ENCODE assay signal across 1 cellular context in the genomic region with DNA sequence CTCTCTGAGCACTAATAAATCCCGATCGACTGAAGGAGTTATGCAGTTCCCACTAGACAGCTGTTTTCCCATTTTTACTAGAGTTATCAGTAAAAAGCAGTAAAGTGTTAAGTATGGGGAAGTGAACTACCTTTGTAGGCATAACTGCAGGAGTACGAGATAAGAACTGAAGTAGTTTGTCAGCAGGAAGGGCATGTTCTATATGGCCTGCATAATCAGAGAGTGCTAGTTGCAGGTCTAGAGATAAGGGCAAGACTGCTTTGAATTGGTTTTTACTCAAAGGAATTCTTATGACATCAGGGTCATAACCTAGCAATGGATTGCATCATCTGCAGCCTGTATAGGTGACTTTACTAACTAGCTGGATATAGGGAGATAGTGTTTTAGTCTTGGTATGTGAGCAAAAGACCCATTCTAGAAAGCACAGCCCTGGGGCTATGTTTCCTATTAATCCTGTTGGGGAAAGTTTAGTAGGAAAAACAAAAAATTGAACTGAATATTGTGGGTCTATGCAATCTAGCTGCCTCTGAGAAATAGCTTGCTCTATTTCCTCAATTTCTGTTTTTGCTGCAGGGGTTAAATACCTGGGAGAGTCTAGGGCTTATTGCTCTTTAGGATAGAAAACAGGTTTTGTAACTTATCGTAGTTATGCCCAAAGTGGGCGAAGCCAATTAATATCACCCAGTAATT.
TF ChIP-seq lines count a peak whose summit lies in the region.

No MANE protein-coding gene starts in this region.

TF ChIP-seq in K562, 482 proteins besides CTCF, POLR2A, EP300 and RAD21 (continued from another document and continues in another):
- TF ChIP-seq, protein P1, sequence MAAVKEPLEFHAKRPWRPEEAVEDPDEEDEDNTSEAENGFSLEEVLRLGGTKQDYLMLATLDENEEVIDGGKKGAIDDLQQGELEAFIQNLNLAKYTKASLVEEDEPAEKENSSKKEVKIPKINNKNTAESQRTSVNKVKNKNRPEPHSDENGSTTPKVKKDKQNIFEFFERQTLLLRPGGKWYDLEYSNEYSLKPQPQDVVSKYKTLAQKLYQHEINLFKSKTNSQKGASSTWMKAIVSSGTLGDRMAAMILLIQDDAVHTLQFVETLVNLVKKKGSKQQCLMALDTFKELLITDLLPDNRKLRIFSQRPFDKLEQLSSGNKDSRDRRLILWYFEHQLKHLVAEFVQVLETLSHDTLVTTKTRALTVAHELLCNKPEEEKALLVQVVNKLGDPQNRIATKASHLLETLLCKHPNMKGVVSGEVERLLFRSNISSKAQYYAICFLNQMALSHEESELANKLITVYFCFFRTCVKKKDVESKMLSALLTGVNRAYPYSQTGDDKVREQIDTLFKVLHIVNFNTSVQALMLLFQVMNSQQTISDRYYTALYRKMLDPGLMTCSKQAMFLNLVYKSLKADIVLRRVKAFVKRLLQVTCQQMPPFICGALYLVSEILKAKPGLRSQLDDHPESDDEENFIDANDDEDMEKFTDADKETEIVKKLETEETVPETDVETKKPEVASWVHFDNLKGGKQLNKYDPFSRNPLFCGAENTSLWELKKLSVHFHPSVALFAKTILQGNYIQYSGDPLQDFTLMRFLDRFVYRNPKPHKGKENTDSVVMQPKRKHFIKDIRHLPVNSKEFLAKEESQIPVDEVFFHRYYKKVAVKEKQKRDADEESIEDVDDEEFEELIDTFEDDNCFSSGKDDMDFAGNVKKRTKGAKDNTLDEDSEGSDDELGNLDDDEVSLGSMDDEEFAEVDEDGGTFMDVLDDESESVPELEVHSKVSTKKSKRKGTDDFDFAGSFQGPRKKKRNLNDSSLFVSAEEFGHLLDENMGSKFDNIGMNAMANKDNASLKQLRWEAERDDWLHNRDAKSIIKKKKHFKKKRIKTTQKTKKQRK (IDR thresholded peaks at IDR 0.05; ENCODE audit: borderline replicate concordance, low read depth, low read length): no peak
- TF ChIP-seq RHOXF2B (CRISPR knock-in tag; conservative IDR thresholded peaks at IDR 0.05): no peak
- TF ChIP-seq ZNF668 (CRISPR knock-in tag; IDR thresholded peaks at IDR 0.05): no peak
- TF ChIP-seq, protein P2, sequence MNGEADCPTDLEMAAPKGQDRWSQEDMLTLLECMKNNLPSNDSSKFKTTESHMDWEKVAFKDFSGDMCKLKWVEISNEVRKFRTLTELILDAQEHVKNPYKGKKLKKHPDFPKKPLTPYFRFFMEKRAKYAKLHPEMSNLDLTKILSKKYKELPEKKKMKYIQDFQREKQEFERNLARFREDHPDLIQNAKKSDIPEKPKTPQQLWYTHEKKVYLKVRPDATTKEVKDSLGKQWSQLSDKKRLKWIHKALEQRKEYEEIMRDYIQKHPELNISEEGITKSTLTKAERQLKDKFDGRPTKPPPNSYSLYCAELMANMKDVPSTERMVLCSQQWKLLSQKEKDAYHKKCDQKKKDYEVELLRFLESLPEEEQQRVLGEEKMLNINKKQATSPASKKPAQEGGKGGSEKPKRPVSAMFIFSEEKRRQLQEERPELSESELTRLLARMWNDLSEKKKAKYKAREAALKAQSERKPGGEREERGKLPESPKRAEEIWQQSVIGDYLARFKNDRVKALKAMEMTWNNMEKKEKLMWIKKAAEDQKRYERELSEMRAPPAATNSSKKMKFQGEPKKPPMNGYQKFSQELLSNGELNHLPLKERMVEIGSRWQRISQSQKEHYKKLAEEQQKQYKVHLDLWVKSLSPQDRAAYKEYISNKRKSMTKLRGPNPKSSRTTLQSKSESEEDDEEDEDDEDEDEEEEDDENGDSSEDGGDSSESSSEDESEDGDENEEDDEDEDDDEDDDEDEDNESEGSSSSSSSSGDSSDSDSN (IDR thresholded peaks at IDR 0.05; ENCODE audit: borderline replicate concordance in 1 of 2, low read depth in 2 of 2, low read length in 2 of 2): no peak
- TF ChIP-seq ZNF561 (CRISPR knock-in tag; conservative IDR thresholded peaks at IDR 0.05): no peak
- peak; percentile 92 for TF ChIP-seq MTA1 (IDR thresholded peaks at IDR 0.05; ENCODE audit: borderline replicate concordance)
- TF ChIP-seq, protein P3, sequence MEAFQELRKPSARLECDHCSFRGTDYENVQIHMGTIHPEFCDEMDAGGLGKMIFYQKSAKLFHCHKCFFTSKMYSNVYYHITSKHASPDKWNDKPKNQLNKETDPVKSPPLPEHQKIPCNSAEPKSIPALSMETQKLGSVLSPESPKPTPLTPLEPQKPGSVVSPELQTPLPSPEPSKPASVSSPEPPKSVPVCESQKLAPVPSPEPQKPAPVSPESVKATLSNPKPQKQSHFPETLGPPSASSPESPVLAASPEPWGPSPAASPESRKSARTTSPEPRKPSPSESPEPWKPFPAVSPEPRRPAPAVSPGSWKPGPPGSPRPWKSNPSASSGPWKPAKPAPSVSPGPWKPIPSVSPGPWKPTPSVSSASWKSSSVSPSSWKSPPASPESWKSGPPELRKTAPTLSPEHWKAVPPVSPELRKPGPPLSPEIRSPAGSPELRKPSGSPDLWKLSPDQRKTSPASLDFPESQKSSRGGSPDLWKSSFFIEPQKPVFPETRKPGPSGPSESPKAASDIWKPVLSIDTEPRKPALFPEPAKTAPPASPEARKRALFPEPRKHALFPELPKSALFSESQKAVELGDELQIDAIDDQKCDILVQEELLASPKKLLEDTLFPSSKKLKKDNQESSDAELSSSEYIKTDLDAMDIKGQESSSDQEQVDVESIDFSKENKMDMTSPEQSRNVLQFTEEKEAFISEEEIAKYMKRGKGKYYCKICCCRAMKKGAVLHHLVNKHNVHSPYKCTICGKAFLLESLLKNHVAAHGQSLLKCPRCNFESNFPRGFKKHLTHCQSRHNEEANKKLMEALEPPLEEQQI (IDR thresholded peaks at IDR 0.05): peak; percentile 96
- no peak for TF ChIP-seq SNRNP70 (optimal IDR thresholded peaks at IDR 0.05; ENCODE audit: low read depth, low read length)
- TF ChIP-seq ZNF444 (CRISPR knock-in tag; IDR thresholded peaks at IDR 0.05): no peak
- no peak for TF ChIP-seq CHD2 (IDR thresholded peaks at IDR 0.05; ENCODE audit: low read depth, low read length)
- TF ChIP-seq ZNF431 (CRISPR knock-in tag; IDR thresholded peaks at IDR 0.05): peak; percentile 88
- TF ChIP-seq, protein P4, sequence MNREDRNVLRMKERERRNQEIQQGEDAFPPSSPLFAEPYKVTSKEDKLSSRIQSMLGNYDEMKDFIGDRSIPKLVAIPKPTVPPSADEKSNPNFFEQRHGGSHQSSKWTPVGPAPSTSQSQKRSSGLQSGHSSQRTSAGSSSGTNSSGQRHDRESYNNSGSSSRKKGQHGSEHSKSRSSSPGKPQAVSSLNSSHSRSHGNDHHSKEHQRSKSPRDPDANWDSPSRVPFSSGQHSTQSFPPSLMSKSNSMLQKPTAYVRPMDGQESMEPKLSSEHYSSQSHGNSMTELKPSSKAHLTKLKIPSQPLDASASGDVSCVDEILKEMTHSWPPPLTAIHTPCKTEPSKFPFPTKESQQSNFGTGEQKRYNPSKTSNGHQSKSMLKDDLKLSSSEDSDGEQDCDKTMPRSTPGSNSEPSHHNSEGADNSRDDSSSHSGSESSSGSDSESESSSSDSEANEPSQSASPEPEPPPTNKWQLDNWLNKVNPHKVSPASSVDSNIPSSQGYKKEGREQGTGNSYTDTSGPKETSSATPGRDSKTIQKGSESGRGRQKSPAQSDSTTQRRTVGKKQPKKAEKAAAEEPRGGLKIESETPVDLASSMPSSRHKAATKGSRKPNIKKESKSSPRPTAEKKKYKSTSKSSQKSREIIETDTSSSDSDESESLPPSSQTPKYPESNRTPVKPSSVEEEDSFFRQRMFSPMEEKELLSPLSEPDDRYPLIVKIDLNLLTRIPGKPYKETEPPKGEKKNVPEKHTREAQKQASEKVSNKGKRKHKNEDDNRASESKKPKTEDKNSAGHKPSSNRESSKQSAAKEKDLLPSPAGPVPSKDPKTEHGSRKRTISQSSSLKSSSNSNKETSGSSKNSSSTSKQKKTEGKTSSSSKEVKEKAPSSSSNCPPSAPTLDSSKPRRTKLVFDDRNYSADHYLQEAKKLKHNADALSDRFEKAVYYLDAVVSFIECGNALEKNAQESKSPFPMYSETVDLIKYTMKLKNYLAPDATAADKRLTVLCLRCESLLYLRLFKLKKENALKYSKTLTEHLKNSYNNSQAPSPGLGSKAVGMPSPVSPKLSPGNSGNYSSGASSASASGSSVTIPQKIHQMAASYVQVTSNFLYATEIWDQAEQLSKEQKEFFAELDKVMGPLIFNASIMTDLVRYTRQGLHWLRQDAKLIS (CRISPR knock-in tag; IDR thresholded peaks at IDR 0.05): no peak; the same call in 1 of the 2 replicates
- no peak for TF ChIP-seq ID3 (CRISPR knock-in tag; IDR thresholded peaks at IDR 0.05)
- peak; percentile 92 for TF ChIP-seq ID3 (tag; IDR thresholded peaks at IDR 0.05)
- no peak for TF ChIP-seq RFX1 (IDR thresholded peaks at IDR 0.05)
- TF ChIP-seq PHF20 (IDR thresholded peaks at IDR 0.05; ENCODE audit: partially characterized antibody): no peak
- peak; percentile 99 for TF ChIP-seq SOX6 (IDR thresholded peaks at IDR 0.05)
- peak; percentile 94 for TF ChIP-seq ZNF175 (CRISPR knock-in tag; IDR thresholded peaks at IDR 0.05; ENCODE audit: low read depth)
- TF ChIP-seq ZNF644 (tag; IDR thresholded peaks at IDR 0.05; ENCODE audit: low read depth): peak; percentile 94
- TF ChIP-seq PPARD (CRISPR knock-in tag; IDR thresholded peaks at IDR 0.05): no peak
- no peak for TF ChIP-seq TSC22D4 (tag; IDR thresholded peaks at IDR 0.05)
- 0 out of 2 replicates have a peak, but pooled peaks have one; percentile 8 for TF ChIP-seq HCFC1 (IDR thresholded peaks at IDR 0.05; ENCODE audit: low read depth, low read length)
- TF ChIP-seq ZNF41 (CRISPR knock-in tag; conservative IDR thresholded peaks at IDR 0.05): no peak
- TF ChIP-seq, protein P5, sequence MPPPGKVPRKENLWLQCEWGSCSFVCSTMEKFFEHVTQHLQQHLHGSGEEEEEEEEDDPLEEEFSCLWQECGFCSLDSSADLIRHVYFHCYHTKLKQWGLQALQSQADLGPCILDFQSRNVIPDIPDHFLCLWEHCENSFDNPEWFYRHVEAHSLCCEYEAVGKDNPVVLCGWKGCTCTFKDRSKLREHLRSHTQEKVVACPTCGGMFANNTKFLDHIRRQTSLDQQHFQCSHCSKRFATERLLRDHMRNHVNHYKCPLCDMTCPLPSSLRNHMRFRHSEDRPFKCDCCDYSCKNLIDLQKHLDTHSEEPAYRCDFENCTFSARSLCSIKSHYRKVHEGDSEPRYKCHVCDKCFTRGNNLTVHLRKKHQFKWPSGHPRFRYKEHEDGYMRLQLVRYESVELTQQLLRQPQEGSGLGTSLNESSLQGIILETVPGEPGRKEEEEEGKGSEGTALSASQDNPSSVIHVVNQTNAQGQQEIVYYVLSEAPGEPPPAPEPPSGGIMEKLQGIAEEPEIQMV (tag; conservative IDR thresholded peaks at IDR 0.05; ENCODE audit: low read depth): no peak
- TF ChIP-seq ZKSCAN3 (CRISPR knock-in tag; IDR thresholded peaks at IDR 0.05): no peak
- no peak for TF ChIP-seq NRF1 (conservative IDR thresholded peaks at IDR 0.05 in 1 of 2, IDR thresholded peaks at IDR 0.05 in 1 of 2)
